In the genomic region with DNA sequence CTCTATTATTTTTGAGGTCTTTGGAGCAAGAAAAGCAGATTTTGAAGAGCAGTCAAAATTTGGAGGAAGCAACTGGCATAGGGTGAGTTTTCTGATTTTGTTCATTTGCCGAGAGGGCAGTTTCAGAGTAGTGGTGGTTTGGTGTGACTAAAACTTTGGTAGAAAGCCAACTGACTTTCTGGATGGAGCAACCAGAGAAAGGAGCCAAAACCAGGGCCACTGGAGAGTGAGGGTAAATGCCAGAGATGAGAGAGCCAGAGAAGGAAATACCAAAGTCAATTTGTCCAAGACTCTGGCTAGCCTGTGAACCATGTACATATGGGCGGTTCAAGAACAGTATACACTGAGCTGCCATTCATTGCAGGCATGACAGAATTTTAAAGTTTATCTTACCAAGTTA, we compare ENCODE assay signal across 21 cellular contexts. TPM values are rescaled to one million over a fixed set of nuclear protein-coding genes. Genes with fewer than 3 reads are reported as not detected.
A peak's percentile ranks its signal among the peaks of the same experiment; 100 is the strongest.
DNase-seq lines count a peak whose midpoint lies in the region; FAIRE-seq and TF ChIP-seq lines count a peak whose summit lies in the region.
"Had no signal": no experiment of that assay in that cellular context is flagged by ENCODE, and none has a peak within 500 bp of the region (broad histone marks: within the 10 kb centered on the region; RNA-seq: fewer than 3 reads in every experiment).

No MANE protein-coding gene starts in this region.

- no peak overlapping the region for H3K27ac ChIP-seq in spleen
- H3K27ac ChIP-seq: esophagus squamous epithelium, right lobe of liver, SJSA1, vagina had no signal

- FAIRE-seq in frontal cortex (lab: Jason Lieb, UNC) = no peak

- DNase-seq in AG09309 (ENCODE audit: low read depth) (peak; percentile 58), HS-5 (ENCODE audit: low read depth) (peak; percentile 49), astrocyte of the hippocampus (ENCODE audit: low read depth, low spot score) (peak; percentile 83), iris pigment epithelial cell (ENCODE audit: low read depth) (peak; percentile 66), spleen (no peak), NCI-H146 (lab: John Stamatoyannopoulos, UW) (no peak), LoVo (ENCODE audit: low spot score) (no peak), frontal cortex (ENCODE audit: low spot score in 2 of 2) (no peak)
- DNase-seq: activated effector memory CD4-positive, alpha-beta T cell treated with anti-CD3 and anti-CD28 coated beads, Interleukin-2, amount 50 U/mL, for 16 hours; anterior cingulate cortex; CD8-positive, alpha-beta memory T cell; DMS79 treated with DMSO at 0.1 percent for 48 hours; esophagus squamous epithelium; left cardiac atrium; MV-4-11; NCI-H2029 treated with DMSO at 0.1 percent for 48 hours; NCI-H524 treated with DMSO at 0.1 percent for 48 hours; right lobe of liver; stimulated activated CD4-positive, alpha-beta T cell treated with anti-CD3 and anti-CD28 coated beads, Interleukin-2, amount 100 ng/mL, for 24 hours had no signal

- 68 to 96% (median 95%) methylated on average over 2 of the region's 2 CpGs for WGBS in spleen, 5 donors

- TF ChIP-seq CTCF in AG09309 (IDR thresholded peaks at IDR 0.05; ENCODE audit: control insufficient read depth, insufficient read depth, low read depth, low read length, missing control alignments) (no peak), spleen (IDR thresholded peaks at IDR 0.05 in 8 of 11, conservative IDR thresholded peaks at IDR 0.05 in 3 of 11) (no peak)

- H3K4me1 ChIP-seq in spleen = peaks cover 0 to 4% (median 0%) of the 10 kb centered on the region in 6 donors
- H3K4me1 ChIP-seq: esophagus squamous epithelium, right lobe of liver, SJSA1, vagina had no signal

- H3K9me3 ChIP-seq in spleen = peaks cover 0 to 22% (median 8%) of the 10 kb centered on the region in 8 donors
- H3K9me3 ChIP-seq: esophagus squamous epithelium, right lobe of liver, SJSA1, vagina had no signal

- no peak for TF ChIP-seq POLR2A in spleen (IDR thresholded peaks at IDR 0.05)

- H3K27me3 ChIP-seq in spleen (replicated peaks in 1 of 7) = no peaks in the 10 kb centered on the region
- H3K27me3 ChIP-seq: esophagus squamous epithelium, right lobe of liver, vagina had no signal

- no peaks in the 10 kb centered on the region for H3K36me3 ChIP-seq in spleen
- H3K36me3 ChIP-seq: esophagus squamous epithelium, right lobe of liver, SJSA1, vagina had no signal

- no peak overlapping the region for H3K4me3 ChIP-seq in AG09309 (ENCODE audit: control insufficient read depth, low read depth, low read length)
- H3K4me3 ChIP-seq in spleen = no peak overlapping the region
- H3K4me3 ChIP-seq: esophagus squamous epithelium, right lobe of liver, SJSA1, vagina had no signal

- intact Hi-C loops in spleen (cut with DNase I; ENCODE audit: low total_unique reads) = loop anchor here (10.0 kb wide), 1 partner anchor 531 kb away; no protein-coding TSS in a partner anchor

RNA-seq across cellular contexts. Expression of gene ZBTB24, which starts 40.5 kb away (rescaled TPM):
- total RNA-seq in spleen (10 to 100 TPM; 11.1 to 15.0 (median 13.0) TPM), frontal cortex (16.3 TPM)
- 1 to 10 TPM; 4.5 to 8.7 (median 5.6) TPM for polyA plus RNA-seq in spleen

Comparison
In these comparisons a context has a peak if more than half of its experiments do, and no peak if none do; other contexts are left out.
1. DNase-seq: peak in AG09309 (single experiment), HS-5 (single experiment), astrocyte of the hippocampus (single experiment) and iris pigment epithelial cell (single experiment); none in spleen (single experiment), NCI-H146 (single experiment), LoVo (single experiment) and frontal cortex (0 of 2).